In the genomic region with DNA sequence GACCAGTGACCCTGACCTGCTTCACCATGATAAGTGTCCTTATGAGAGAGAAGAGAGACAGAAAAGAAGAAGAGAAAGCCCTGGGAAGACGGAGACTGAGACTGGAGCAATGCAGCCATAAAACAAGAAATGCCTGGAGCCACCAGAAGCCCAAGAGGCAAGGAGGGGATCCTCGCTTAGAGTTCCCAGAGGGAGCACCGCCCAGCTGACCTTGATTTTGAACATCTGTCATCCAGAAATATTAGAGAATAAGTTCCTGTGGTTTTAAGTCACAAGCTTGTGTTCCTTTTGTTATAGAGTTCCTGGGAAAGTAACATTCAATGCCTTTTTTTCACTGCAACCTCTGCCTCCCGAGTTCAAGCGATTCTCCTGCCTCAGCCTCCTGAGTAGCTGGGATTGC, we compare ENCODE assay signal across 1 cellular context.
TF ChIP-seq lines count a peak whose summit lies in the region.

No MANE protein-coding gene starts in this region.

TF ChIP-seq in WTC11, 78 proteins besides CTCF, POLR2A, EP300 and RAD21 (continued from another document):
- TF ChIP-seq, protein P1, sequence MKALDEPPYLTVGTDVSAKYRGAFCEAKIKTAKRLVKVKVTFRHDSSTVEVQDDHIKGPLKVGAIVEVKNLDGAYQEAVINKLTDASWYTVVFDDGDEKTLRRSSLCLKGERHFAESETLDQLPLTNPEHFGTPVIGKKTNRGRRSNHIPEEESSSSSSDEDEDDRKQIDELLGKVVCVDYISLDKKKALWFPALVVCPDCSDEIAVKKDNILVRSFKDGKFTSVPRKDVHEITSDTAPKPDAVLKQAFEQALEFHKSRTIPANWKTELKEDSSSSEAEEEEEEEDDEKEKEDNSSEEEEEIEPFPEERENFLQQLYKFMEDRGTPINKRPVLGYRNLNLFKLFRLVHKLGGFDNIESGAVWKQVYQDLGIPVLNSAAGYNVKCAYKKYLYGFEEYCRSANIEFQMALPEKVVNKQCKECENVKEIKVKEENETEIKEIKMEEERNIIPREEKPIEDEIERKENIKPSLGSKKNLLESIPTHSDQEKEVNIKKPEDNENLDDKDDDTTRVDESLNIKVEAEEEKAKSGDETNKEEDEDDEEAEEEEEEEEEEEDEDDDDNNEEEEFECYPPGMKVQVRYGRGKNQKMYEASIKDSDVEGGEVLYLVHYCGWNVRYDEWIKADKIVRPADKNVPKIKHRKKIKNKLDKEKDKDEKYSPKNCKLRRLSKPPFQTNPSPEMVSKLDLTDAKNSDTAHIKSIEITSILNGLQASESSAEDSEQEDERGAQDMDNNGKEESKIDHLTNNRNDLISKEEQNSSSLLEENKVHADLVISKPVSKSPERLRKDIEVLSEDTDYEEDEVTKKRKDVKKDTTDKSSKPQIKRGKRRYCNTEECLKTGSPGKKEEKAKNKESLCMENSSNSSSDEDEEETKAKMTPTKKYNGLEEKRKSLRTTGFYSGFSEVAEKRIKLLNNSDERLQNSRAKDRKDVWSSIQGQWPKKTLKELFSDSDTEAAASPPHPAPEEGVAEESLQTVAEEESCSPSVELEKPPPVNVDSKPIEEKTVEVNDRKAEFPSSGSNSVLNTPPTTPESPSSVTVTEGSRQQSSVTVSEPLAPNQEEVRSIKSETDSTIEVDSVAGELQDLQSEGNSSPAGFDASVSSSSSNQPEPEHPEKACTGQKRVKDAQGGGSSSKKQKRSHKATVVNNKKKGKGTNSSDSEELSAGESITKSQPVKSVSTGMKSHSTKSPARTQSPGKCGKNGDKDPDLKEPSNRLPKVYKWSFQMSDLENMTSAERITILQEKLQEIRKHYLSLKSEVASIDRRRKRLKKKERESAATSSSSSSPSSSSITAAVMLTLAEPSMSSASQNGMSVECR (CRISPR knock-in tag; IDR thresholded peaks at IDR 0.05; ENCODE audit: borderline replicate concordance), result no peak
- TF ChIP-seq HMGA2 (CRISPR knock-in tag; IDR thresholded peaks at IDR 0.05), result no peak
- TF ChIP-seq SP1 (CRISPR knock-in tag; conservative IDR thresholded peaks at IDR 0.05), result no peak
- TF ChIP-seq, protein P2, sequence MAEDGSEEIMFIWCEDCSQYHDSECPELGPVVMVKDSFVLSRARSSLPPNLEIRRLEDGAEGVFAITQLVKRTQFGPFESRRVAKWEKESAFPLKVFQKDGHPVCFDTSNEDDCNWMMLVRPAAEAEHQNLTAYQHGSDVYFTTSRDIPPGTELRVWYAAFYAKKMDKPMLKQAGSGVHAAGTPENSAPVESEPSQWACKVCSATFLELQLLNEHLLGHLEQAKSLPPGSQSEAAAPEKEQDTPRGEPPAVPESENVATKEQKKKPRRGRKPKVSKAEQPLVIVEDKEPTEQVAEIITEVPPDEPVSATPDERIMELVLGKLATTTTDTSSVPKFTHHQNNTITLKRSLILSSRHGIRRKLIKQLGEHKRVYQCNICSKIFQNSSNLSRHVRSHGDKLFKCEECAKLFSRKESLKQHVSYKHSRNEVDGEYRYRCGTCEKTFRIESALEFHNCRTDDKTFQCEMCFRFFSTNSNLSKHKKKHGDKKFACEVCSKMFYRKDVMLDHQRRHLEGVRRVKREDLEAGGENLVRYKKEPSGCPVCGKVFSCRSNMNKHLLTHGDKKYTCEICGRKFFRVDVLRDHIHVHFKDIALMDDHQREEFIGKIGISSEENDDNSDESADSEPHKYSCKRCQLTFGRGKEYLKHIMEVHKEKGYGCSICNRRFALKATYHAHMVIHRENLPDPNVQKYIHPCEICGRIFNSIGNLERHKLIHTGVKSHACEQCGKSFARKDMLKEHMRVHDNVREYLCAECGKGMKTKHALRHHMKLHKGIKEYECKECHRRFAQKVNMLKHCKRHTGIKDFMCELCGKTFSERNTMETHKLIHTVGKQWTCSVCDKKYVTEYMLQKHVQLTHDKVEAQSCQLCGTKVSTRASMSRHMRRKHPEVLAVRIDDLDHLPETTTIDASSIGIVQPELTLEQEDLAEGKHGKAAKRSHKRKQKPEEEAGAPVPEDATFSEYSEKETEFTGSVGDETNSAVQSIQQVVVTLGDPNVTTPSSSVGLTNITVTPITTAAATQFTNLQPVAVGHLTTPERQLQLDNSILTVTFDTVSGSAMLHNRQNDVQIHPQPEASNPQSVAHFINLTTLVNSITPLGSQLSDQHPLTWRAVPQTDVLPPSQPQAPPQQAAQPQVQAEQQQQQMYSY (CRISPR knock-in tag; IDR thresholded peaks at IDR 0.05), result no peak
